Comparison of ENCODE assay signal across 20 cellular contexts in genomic region chr11:65205602-65205967, GRCh38. TPM values are rescaled to one million over a fixed set of nuclear protein-coding genes. Genes with fewer than 3 reads are reported as not detected.
DNase-seq lines count a peak whose midpoint lies in the region; ATAC-seq, FAIRE-seq and TF ChIP-seq lines count a peak whose summit lies in the region.
"Had no signal": no experiment of that assay in that cellular context is flagged by ENCODE, and none has a peak within 500 bp of the region (broad histone marks: within the 10 kb centered on the region; RNA-seq: fewer than 3 reads in every experiment).

No MANE protein-coding gene starts in this region.

- H4K20me1 ChIP-seq in Karpas-422 (ENCODE audit: insufficient read depth, low read depth, low read length) (no peaks in the 10 kb centered on the region), H1 (replicated peaks in 1 of 2; ENCODE audit: control insufficient read depth in 1 of 2, insufficient read depth in 2 of 2, low read length in 2 of 2) (no peaks in the 10 kb centered on the region)

- H4K8ac ChIP-seq in H1 (ENCODE audit: extremely low read depth, insufficient read depth, low read length): peak overlapping the region; percentile 16; the same call in 1 of the 2 replicates

- H3K4me2 ChIP-seq in Karpas-422 (ENCODE audit: low read depth, low read length, poor library complexity, severe bottlenecking): no peak overlapping the region
- H3K4me2 ChIP-seq in H1 (ENCODE audit: insufficient read depth in 1 of 2, low read depth in 2 of 2, low read length in 2 of 2): no peak overlapping the region

- no peak overlapping the region for H3K18ac ChIP-seq in H1 (ENCODE audit: extremely low read depth, low read length)

- WGBS in H1 (ENCODE audit: extremely low coverage in 1 of 2, insufficient coverage in 1 of 2, insufficient read length in 1 of 2, insufficient replicate concordance in 2 of 2, low coverage in 1 of 2, low lambda C conversion rate in 2 of 2, missing lambda C conversion rate in 1 of 2), 2 experiments: 86% methylated on average over 3 of the region's 3 CpGs; no CpG with 5 or more reads in 1 of the 2 experiments

- CTCF ChIA-PET in H1 (lab: Charles Lee; ENCODE audit: partially characterized antibody): interaction anchor here (0.7 to 11.9 kb wide), 19 partner anchors 8 to 125 kb away, joined by 3 to 184 read pairs (median 6); partner anchors contain the start of genes CAPN1 and POLA2

- H3K14ac ChIP-seq in H1 (ENCODE audit: insufficient read length): no peak overlapping the region

- no peak overlapping the region for H2BK120ac ChIP-seq in H1 (replicated peaks; ENCODE audit: low read depth, low read length)

- H3K27ac ChIP-seq in Karpas-422 (ENCODE audit: low read length): no peak overlapping the region
- H3K27ac ChIP-seq in H1 (ENCODE audit: low read depth, low read length): 0 out of 2 replicates have a peak overlapping the region, but pooled peaks have one; percentile 60
- H3K27ac ChIP-seq: GM23248, SK-N-MC had no signal

- no peak for TF ChIP-seq RAD21 in H1 (IDR thresholded peaks at IDR 0.05 in 1 of 2, conservative IDR thresholded peaks at IDR 0.05 in 1 of 2; ENCODE audit: low read depth in 2 of 2, low read length in 2 of 2)

- intact Hi-C loops in posterior vena cava (cut with DNase I): no loop called here

- no peaks in the 10 kb centered on the region for H3K9me2 ChIP-seq in Karpas-422 (replicated peaks; ENCODE audit: insufficient read depth, low read length)

- H3K23me2 ChIP-seq in H1 (ENCODE audit: low read depth, low read length): no peaks in the 10 kb centered on the region

- H3K4ac ChIP-seq in H1 (replicated peaks; ENCODE audit: insufficient read length, low read depth, low read length): no peak overlapping the region

- no peak overlapping the region for H2AFZ ChIP-seq in Karpas-422 (ENCODE audit: low read length)
- no peak overlapping the region for H2AFZ ChIP-seq in H1 (ENCODE audit: low read length)
- H2AFZ ChIP-seq: GM23248 had no signal

- H3K9ac ChIP-seq in Karpas-422 (ENCODE audit: low read length) (no peak overlapping the region), H1 (replicated peaks in 1 of 4; ENCODE audit: extremely low read depth in 1 of 4, low read depth in 3 of 4, low read length in 3 of 4) (peak overlapping the region in 1 of 4 experiments; percentile 8; a peak in 2 of 7 replicates)
- H3K9ac ChIP-seq: GM23248 had no signal

- H3K79me2 ChIP-seq in Karpas-422 (ENCODE audit: low read length): no peaks in the 10 kb centered on the region
- no peaks in the 10 kb centered on the region for H3K79me2 ChIP-seq in H1 (ENCODE audit: control insufficient read depth in 1 of 2, insufficient read depth in 2 of 2, low read length in 2 of 2)

- in situ Hi-C loops in GM13977 (cut with MboI; ENCODE audit: low pct_unique_long_range_greater_than_20kb, low sequenced_read_pairs, unreplicated experiment): loop anchor here (10.0 kb wide), 1 partner anchor 49 kb away; no protein-coding TSS in a partner anchor

- peak; percentile 23 for DNase-seq in D341Med (ENCODE audit: low spot score)
- peak; percentile 36 for DNase-seq in Karpas-422
- no peak for DNase-seq in H1 (ENCODE audit: low read depth in 1 of 2, low spot score in 2 of 2)
- peak; percentile 58 for DNase-seq in posterior vena cava (ENCODE audit: low spot score)
- no peak for DNase-seq in DMS79 (lab: John Stamatoyannopoulos, UW)
- DNase-seq in GM13977 (ENCODE audit: low spot score): no peak
- no peak for DNase-seq in NAMALWA (ENCODE audit: low spot score)
- DNase-seq: DND-41; GM23248; NCI-H1694 treated with DMSO at 0.1 percent for 48 hours; NCI-H748 treated with DMSO at 0.1 percent for 48 hours; NK-92 treated with Interleukin-12 subunit alpha and Interleukin-12 subunit beta, amount 100 ng/mL, for 24 hours; SHP77 had no signal

- no peak overlapping the region for H2AK5ac ChIP-seq in H1 (ENCODE audit: low read depth, low read length)

- H3K4me3 ChIP-seq in Karpas-422 (ENCODE audit: low read length): no peak overlapping the region
- H3K4me3 ChIP-seq in H1 (ENCODE audit: extremely low read depth in 1 of 4, insufficient read depth in 2 of 4, low read depth in 3 of 4, low read length in 4 of 4): no peak overlapping the region
- H3K4me3 ChIP-seq: GM23248, K562, SK-N-MC had no signal

- TF ChIP-seq EP300 in H1 (IDR thresholded peaks at IDR 0.05; ENCODE audit: borderline replicate concordance in 1 of 2, low read depth in 2 of 2, low read length in 2 of 2): no peak

- no peak overlapping the region for H3K56ac ChIP-seq in H1 (replicated peaks; ENCODE audit: insufficient read length, low read depth, low read length)

- TF ChIP-seq CTCF in H1 (IDR thresholded peaks at IDR 0.05; ENCODE audit: control extremely low read depth in 1 of 3, insufficient read depth in 1 of 3, low read depth in 1 of 3, low read length in 3 of 3) (no peak), GM13977 (IDR thresholded peaks at IDR 0.05; ENCODE audit: extremely low read depth, insufficient read depth, missing control alignments) (no peak)

- H3K23ac ChIP-seq in H1 (ENCODE audit: insufficient read length): no peak overlapping the region

- FAIRE-seq in H1 (lab: Jason Lieb, UNC): no peak
- FAIRE-seq: G401.6, K562 had no signal

- H2BK15ac ChIP-seq in H1 (ENCODE audit: low read length): no peak overlapping the region

- H2BK12ac ChIP-seq in H1 (ENCODE audit: low read depth, low read length): no peak overlapping the region

- H3K36me3 ChIP-seq in Karpas-422 (ENCODE audit: insufficient read depth, low read length) (no peaks in the 10 kb centered on the region), H1 (ENCODE audit: control insufficient read depth in 2 of 4, insufficient read depth in 4 of 4, low read length in 3 of 4) (peaks cover 26 to 52% (median 40%) of the 10 kb centered on the region in 4 experiments)

- H4K5ac ChIP-seq in H1 (ENCODE audit: insufficient read length, low read depth, low read length): no peak overlapping the region

- no peaks in the 10 kb centered on the region for H3K79me1 ChIP-seq in H1 (ENCODE audit: low read depth, low read length)

- POLR2A ChIA-PET in H1 (lab: Charles Lee; ENCODE audit: partially characterized antibody): interaction anchor here (0.6 to 13.9 kb wide), 8 partner anchors 8 to 296 kb away, joined by 3 to 324 read pairs (median 22); no protein-coding TSS in a partner anchor

- H2BK20ac ChIP-seq in H1 (ENCODE audit: low read length): no peak overlapping the region

- no peak overlapping the region for H2BK5ac ChIP-seq in H1 (ENCODE audit: low read depth, low read length)

- H3K27me3 ChIP-seq in Karpas-422 (ENCODE audit: low read length) (no peaks in the 10 kb centered on the region), H1 (replicated peaks in 1 of 4; ENCODE audit: control insufficient read depth in 3 of 4, extremely low read depth in 1 of 4, insufficient read depth in 3 of 4, low read length in 3 of 4) (no peaks in the 10 kb centered on the region)

- H3K9me3 ChIP-seq in Karpas-422 (ENCODE audit: low read length) (no peaks in the 10 kb centered on the region), H1 (ENCODE audit: insufficient read depth in 2 of 2, low read depth in 1 of 2, low read length in 1 of 2) (no peaks in the 10 kb centered on the region)

- H3K4me1 ChIP-seq in Karpas-422 (ENCODE audit: low read length) (peaks cover 5% of the 10 kb centered on the region), H1 (replicated peaks in 1 of 4; ENCODE audit: control insufficient read depth in 3 of 4, insufficient read depth in 4 of 4, low read length in 3 of 4) (peaks cover 0 to 14% (median 10%) of the 10 kb centered on the region in 4 experiments; a peak in 6 of 7 replicates)

- no peak for ATAC-seq in GM21723 (IDR thresholded peaks at IDR 0.05; ENCODE audit: unreplicated experiment)

- no peak overlapping the region for H4K91ac ChIP-seq in H1 (replicated peaks; ENCODE audit: insufficient read length, low read length)

- TF ChIP-seq POLR2A in H1 (IDR thresholded peaks at IDR 0.05; ENCODE audit: control extremely low read depth in 1 of 2, low read depth in 2 of 2, low read length in 2 of 2): no peak; a peak in 1 of 3 replicates

RNA-seq across cellular contexts. Expression of gene CAPN1, which starts 23.9 kb away (rescaled TPM):
- total RNA-seq in Karpas-422 (2014; rRNA removed; shearing (Covaris generic); ENCODE audit: low replicate concordance): 96.5 and 115 TPM in 2 replicates
- total RNA-seq in H1 (2021; fragmentation: NEBNext Ultra II Directional; extraction: Animal tissue kit (Norgen Biotek cat#: 25700)): 194 and 200 TPM in 2 replicates
- 233 and 337 TPM in 2 replicates for polyA plus RNA-seq in H1 (2011; rRNA removed)
- 139 TPM for polyA plus RNA-seq in H1 (2011; cell fraction: cytosol; rRNA removed)
- polyA plus RNA-seq in H1 (2011; cell fraction: nucleus; rRNA removed): 393 TPM
- polyA plus RNA-seq in H1 (2012, experiment 1 of 2): 100.0 to 149 TPM (median 144 TPM) in 4 replicates
- 187 TPM for polyA plus RNA-seq in H1 (2012, experiment 2 of 2)
- 112 TPM for polyA plus RNA-seq in H1 (2013, experiment 1 of 2)
- 99.2 TPM for polyA plus RNA-seq in H1 (2013, experiment 2 of 2)
- polyA minus RNA-seq in H1 (2011; rRNA and poly(A)+ RNA removed): 147 and 176 TPM in 2 replicates
- polyA minus RNA-seq in H1 (2011; cell fraction: cytosol; rRNA and poly(A)+ RNA removed): 96.6 TPM
- polyA minus RNA-seq in H1 (2011; cell fraction: nucleus; rRNA and poly(A)+ RNA removed): 108 TPM
- total RNA-seq in posterior vena cava: 100 to 1,000 TPM; 142 to 144 TPM

RNA-seq across cellular contexts. Expression of gene SPDYC, which starts 35.6 kb away (rescaled TPM):
- total RNA-seq in Karpas-422 (2014; rRNA removed; shearing (Covaris generic); ENCODE audit: low replicate concordance): not detected in 2 replicates
- not detected in 2 replicates for total RNA-seq in H1 (2021; fragmentation: NEBNext Ultra II Directional; extraction: Animal tissue kit (Norgen Biotek cat#: 25700))
- polyA plus RNA-seq in H1 (2011; rRNA removed): 0.15 and 0.31 TPM in 2 replicates
- 0.16 TPM for polyA plus RNA-seq in H1 (2011; cell fraction: cytosol; rRNA removed)
- 0.16 TPM for polyA plus RNA-seq in H1 (2011; cell fraction: nucleus; rRNA removed)
- 0.29 TPM in 1 of 4 replicates, not detected in the others for polyA plus RNA-seq in H1 (2012, experiment 1 of 2)
- polyA plus RNA-seq in H1 (2012, experiment 2 of 2): not detected
- polyA plus RNA-seq in H1 (2013, experiment 1 of 2): 0.10 TPM
- 0.17 TPM for polyA plus RNA-seq in H1 (2013, experiment 2 of 2)
- polyA minus RNA-seq in H1 (2011; rRNA and poly(A)+ RNA removed): not detected in 2 replicates
- polyA minus RNA-seq in H1 (2011; cell fraction: cytosol; rRNA and poly(A)+ RNA removed): not detected
- polyA minus RNA-seq in H1 (2011; cell fraction: nucleus; rRNA and poly(A)+ RNA removed): not detected
- not detected for total RNA-seq in posterior vena cava
- total RNA-seq: A673, GM23248, NCI-H460, OCI-LY7 had no signal
- polyA plus RNA-seq: GM23248 had no signal

RNA-seq across cellular contexts. Expression of gene POLA2, which starts 56.2 kb away (rescaled TPM):
- 13.2 and 19.0 TPM in 2 replicates for total RNA-seq in Karpas-422 (2014; rRNA removed; shearing (Covaris generic); ENCODE audit: low replicate concordance)
- 31.2 and 34.6 TPM in 2 replicates for total RNA-seq in H1 (2021; fragmentation: NEBNext Ultra II Directional; extraction: Animal tissue kit (Norgen Biotek cat#: 25700))
- polyA plus RNA-seq in H1 (2011; rRNA removed): 48.1 and 55.9 TPM in 2 replicates
- 49.0 TPM for polyA plus RNA-seq in H1 (2011; cell fraction: cytosol; rRNA removed)
- 52.8 TPM for polyA plus RNA-seq in H1 (2011; cell fraction: nucleus; rRNA removed)
- polyA plus RNA-seq in H1 (2012, experiment 1 of 2): 28.2 to 35.6 TPM (median 32.2 TPM) in 4 replicates
- polyA plus RNA-seq in H1 (2012, experiment 2 of 2): 17.1 TPM
- polyA plus RNA-seq in H1 (2013, experiment 1 of 2): 13.1 TPM
- 10.8 TPM for polyA plus RNA-seq in H1 (2013, experiment 2 of 2)
- 95.6 and 117 TPM in 2 replicates for polyA minus RNA-seq in H1 (2011; rRNA and poly(A)+ RNA removed)
- 36.3 TPM for polyA minus RNA-seq in H1 (2011; cell fraction: cytosol; rRNA and poly(A)+ RNA removed)
- polyA minus RNA-seq in H1 (2011; cell fraction: nucleus; rRNA and poly(A)+ RNA removed): 67.8 TPM
- total RNA-seq in posterior vena cava: 1 to 10 TPM; 6.0 to 6.1 TPM

Comparison
In these comparisons a context has a peak if more than half of its experiments do, and no peak if none do; other contexts are left out.
1. DNase-seq: peak in D341Med (single experiment), Karpas-422 (single experiment) and posterior vena cava (single experiment); none in H1 (0 of 2), DMS79 (single experiment), GM13977 (single experiment) and NAMALWA (single experiment).